ENCODE assay signal across 2 cellular contexts in the genomic region with DNA sequence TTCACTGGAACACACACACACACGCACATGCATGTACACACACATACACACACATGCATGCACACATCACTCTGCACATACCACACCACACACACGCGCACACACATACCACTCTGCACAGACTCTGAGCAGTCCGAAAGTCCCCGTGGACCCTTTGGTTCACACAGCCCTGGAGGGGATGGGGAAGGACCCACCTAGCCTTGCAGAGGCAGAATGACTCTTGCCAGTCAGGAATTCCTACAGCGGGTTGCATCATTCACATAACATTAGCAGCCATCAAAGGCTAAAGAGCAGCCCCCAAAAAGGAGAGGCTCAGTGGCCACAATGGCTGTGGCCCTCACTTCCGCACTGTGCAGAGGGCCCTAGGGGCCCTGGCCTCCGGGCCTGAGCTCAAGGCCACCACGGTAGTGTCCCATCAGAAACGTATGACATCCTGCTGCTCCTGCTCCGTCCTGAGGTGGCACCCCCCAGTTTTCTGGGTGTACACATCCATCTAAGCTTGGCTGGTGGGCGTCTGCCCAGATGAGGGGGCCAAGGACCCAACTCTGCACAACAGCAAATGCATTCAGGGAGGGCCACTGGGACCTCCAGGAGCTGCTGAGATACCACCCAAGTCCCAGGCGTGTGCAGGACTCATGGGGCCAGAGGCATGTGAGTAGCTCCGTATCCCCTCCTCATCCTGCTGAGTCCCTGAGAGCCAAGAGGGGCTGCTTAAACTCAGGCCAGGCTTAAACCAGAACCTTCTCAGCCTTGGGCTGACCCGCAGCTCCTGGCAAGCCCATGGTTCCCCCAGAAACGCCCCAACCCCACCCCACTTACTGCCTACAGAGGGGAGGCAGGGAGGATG.
TF ChIP-seq lines count a peak whose summit lies in the region.

No MANE protein-coding gene starts in this region.

TF ChIP-seq in GM23338, 12 proteins besides CTCF, POLR2A, EP300 and RAD21:
- no peak for TF ChIP-seq ZNF114 (CRISPR knock-in tag; IDR thresholded peaks at IDR 0.05)
- TF ChIP-seq EZH2phosphoT487 (IDR thresholded peaks at IDR 0.05; ENCODE audit: unreplicated experiment) = no peak
- TF ChIP-seq CREB1 (CRISPR knock-in tag; IDR thresholded peaks at IDR 0.05; ENCODE audit: low read depth) = no peak
- TF ChIP-seq NANOG (IDR thresholded peaks at IDR 0.05; ENCODE audit: borderline replicate concordance) = no peak
- no peak for TF ChIP-seq JUNB (IDR thresholded peaks at IDR 0.05; ENCODE audit: unreplicated experiment)
- no peak for TF ChIP-seq EZH2 (IDR thresholded peaks at IDR 0.05; ENCODE audit: low read depth, unreplicated experiment)

TF ChIP-seq in H1, 55 proteins besides CTCF, POLR2A, EP300 and RAD21:
- TF ChIP-seq, protein P1, sequence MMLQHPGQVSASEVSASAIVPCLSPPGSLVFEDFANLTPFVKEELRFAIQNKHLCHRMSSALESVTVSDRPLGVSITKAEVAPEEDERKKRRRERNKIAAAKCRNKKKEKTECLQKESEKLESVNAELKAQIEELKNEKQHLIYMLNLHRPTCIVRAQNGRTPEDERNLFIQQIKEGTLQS (IDR thresholded peaks at IDR 0.05; ENCODE audit: insufficient read depth, low read depth, low read length) = no peak
- TF ChIP-seq KDM4A (IDR thresholded peaks at IDR 0.05; ENCODE audit: low read depth, low read length, severe bottlenecking) = no peak
- TF ChIP-seq POLR2AphosphoS5 (IDR thresholded peaks at IDR 0.05; ENCODE audit: low read depth, low read length) = no peak
- peak; percentile 68 for TF ChIP-seq CEBPB (IDR thresholded peaks at IDR 0.05; ENCODE audit: low read depth, low read length)
- no peak for TF ChIP-seq TEAD4 (IDR thresholded peaks at IDR 0.05; ENCODE audit: low read depth, low read length)
TF ChIP-seq in H1: peak in this region for 1.
